Comparison of ENCODE assay signal across 11 cellular contexts in the genomic region with DNA sequence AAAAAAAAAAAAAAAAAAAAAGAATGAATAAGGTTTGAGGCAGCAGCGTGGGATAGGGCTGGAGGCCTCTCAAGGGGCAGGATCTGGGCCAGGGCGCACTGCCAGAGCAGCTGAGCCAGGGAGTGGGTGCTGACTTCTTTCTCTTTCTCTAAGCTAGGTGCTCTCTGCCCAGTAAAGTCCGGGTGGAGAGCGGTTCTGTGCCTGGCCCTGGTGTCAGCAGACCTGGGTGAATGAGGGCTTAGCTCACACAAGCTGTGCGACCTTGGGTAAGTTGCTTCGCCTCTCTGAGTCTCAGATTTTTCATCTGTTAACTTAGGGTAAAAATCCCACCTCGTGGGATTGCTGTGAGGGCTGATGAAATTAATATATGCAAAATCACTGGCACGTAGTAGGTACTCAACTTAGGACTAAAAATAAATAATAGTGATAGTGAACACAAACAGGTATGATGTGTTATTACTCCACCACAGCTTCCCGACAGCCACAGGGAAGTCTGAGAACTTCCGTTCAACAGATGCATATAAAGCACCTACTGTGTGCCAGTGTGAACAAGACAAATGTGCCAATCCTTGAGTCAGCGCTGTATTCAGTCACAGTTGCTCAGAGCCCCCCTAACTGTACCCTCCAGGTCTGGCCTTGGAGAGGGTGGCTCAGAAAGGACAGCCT. TPM values are rescaled to one million over a fixed set of nuclear protein-coding genes. Genes with fewer than 3 reads are reported as not detected.
DNase-seq lines count a peak whose midpoint lies in the region; TF ChIP-seq lines count a peak whose summit lies in the region.
"Had no signal": no experiment of that assay in that cellular context is flagged by ENCODE, and none has a peak within 500 bp of the region (broad histone marks: within the 10 kb centered on the region; RNA-seq: fewer than 3 reads in every experiment).

No MANE protein-coding gene starts in this region.

- WGBS in thyroid gland, 2 donors, result 56 to 59% methylated on average over 11 of the region's 11 CpGs

- H3K36me3 ChIP-seq in thyroid gland, result no peaks in the 10 kb centered on the region

- no peak for TF ChIP-seq CTCF in HFFc6 (IDR thresholded peaks at IDR 0.05)
- no peak for TF ChIP-seq CTCF in astrocyte of the spinal cord (IDR thresholded peaks at IDR 0.05; ENCODE audit: low read depth, low read length)
- no peak for TF ChIP-seq CTCF in thyroid gland (IDR thresholded peaks at IDR 0.05)
- no peak for TF ChIP-seq CTCF in dorsolateral prefrontal cortex (IDR thresholded peaks at IDR 0.05 in 54 of 56, conservative IDR thresholded peaks at IDR 0.05 in 2 of 56; ENCODE audit: low read depth in 1 of 56, partially characterized antibody in 56 of 56)

- no peaks in the 10 kb centered on the region for H3K9me3 ChIP-seq in thyroid gland

- in situ Hi-C loops in astrocyte of the spinal cord (cut with HindIII; ENCODE audit: low sequenced_read_pairs), result no loop called here

- H3K27ac ChIP-seq in thyroid gland, result peak overlapping the region in 1 of 3 donors; percentile 52
- peak overlapping the region in 2 of 59 donors; percentile 9 to 37 for H3K27ac ChIP-seq in dorsolateral prefrontal cortex
- H3K27ac ChIP-seq: HL-60, VCaP had no signal

- peak; percentile 51 for DNase-seq in HFFc6
- peak; percentile 68 for DNase-seq in astrocyte of the spinal cord (ENCODE audit: low read depth, low spot score)
- peak in 27 of 51 donors; percentile 11 to 72 (median 40) for DNase-seq in hypothalamus (lab: John Stamatoyannopoulos, UW)
- DNase-seq in thyroid gland, result peak; percentile 93
- no peak for DNase-seq in NCI-H1694 (lab: John Stamatoyannopoulos, UW)
- DNase-seq in dorsolateral prefrontal cortex, result no peak
- no peak for DNase-seq in NOMO-1 (lab: John Stamatoyannopoulos, UW; ENCODE audit: unreplicated experiment in 2 of 2)
- DNase-seq: cortex of kidney had no signal

- no peaks in the 10 kb centered on the region for H3K36me3 Mint-ChIP-seq in HFFc6 (ENCODE audit: low read depth)

- peaks cover 8 to 50% of the 10 kb centered on the region in 2 donors for H3K4me1 ChIP-seq in thyroid gland

- H3K4me1 Mint-ChIP-seq in HFFc6 (ENCODE audit: low read depth), result peaks cover 47% of the 10 kb centered on the region

- peak overlapping the region; percentile 93 for H3K27ac Mint-ChIP-seq in HFFc6
- H3K27ac Mint-ChIP-seq: activated T-helper 2 cell treated with anti-CD3 and anti-CD28 coated beads, Interferon-gamma antibody, Interleukin-2, Interleukin-4, amounts not matched to agents 10 μg/mL and 5 μg/mL and 100 μg/mL, durations not matched to agents 14 hours and 24 hours and 36 hours had no signal

- H3K4me3 ChIP-seq in astrocyte of the spinal cord (ENCODE audit: low read depth, low read length) (no peak overlapping the region), thyroid gland (replicated peaks in 1 of 3) (no peak overlapping the region), dorsolateral prefrontal cortex (no peak overlapping the region)

- no peak for TF ChIP-seq POLR2A in thyroid gland (IDR thresholded peaks at IDR 0.05)

- intact Hi-C loops in thyroid gland (cut with DNase I) (loop anchor here (2.0 to 5.0 kb wide), 2 partner anchors 113 to 287 kb away; no protein-coding TSS in a partner anchor), dorsolateral prefrontal cortex (cut with DNase I) (loop anchor here (5.0 kb wide), 2 partner anchors 167 to 287 kb away; no protein-coding TSS in a partner anchor)

- peaks cover 10% of the 10 kb centered on the region; the same call in 1 of the 2 replicates for H3K27me3 Mint-ChIP-seq in HFFc6 (ENCODE audit: insufficient read depth)

- H3K4me3 Mint-ChIP-seq in HFFc6, result peak overlapping the region; percentile 68

- H3K9me3 Mint-ChIP-seq in HFFc6, result no peaks in the 10 kb centered on the region
- H3K9me3 Mint-ChIP-seq: activated T-helper 2 cell treated with anti-CD3 and anti-CD28 coated beads, Interferon-gamma antibody, Interleukin-2, Interleukin-4, amounts not matched to agents 10 μg/mL and 5 μg/mL and 100 μg/mL, durations not matched to agents 14 hours and 24 hours and 36 hours had no signal

- H3K27me3 ChIP-seq in thyroid gland (no peaks in the 10 kb centered on the region), dorsolateral prefrontal cortex (no peaks in the 10 kb centered on the region)

RNA-seq across cellular contexts. Expression of gene FAM131C, which starts 2.0 kb away (rescaled TPM):
- 1 to 10 TPM in 1 of 6 experiments, under 1 TPM in 5; 0.26 to 1.3 (median 0.74) TPM for total RNA-seq in HFFc6 (2021; fragmentation: NEBNext Ultra II Directional; extraction: Animal tissue kit (Norgen Biotek cat#: 25700))
- total RNA-seq in thyroid gland (1 to 10 TPM in 3 of 4 donors, under 1 TPM in 1; 0.42 to 2.7 (median 1.5) TPM), dorsolateral prefrontal cortex (10 to 100 TPM in 14 of 120 experiments, 1 to 10 TPM in 106; 2.2 to 15.3 (median 7.6) TPM)

RNA-seq across cellular contexts. Expression of gene CLCNKB, which starts 31.9 kb away (rescaled TPM):
- total RNA-seq in HFFc6 (2021; fragmentation: NEBNext Ultra II Directional; extraction: Animal tissue kit (Norgen Biotek cat#: 25700)), result under 1 TPM in 2 of 6 experiments, not detected in 4; 0.10 to 0.14 TPM
- total RNA-seq in thyroid gland, result 10 to 100 TPM in 3 of 4 donors, 1 to 10 TPM in 1; 7.1 to 42.2 (median 15.4) TPM
- under 1 TPM in 27 of 120 experiments, not detected in 93; 0.21 to 0.98 (median 0.29) TPM for total RNA-seq in dorsolateral prefrontal cortex
- total RNA-seq: activated T-helper 2 cell treated with anti-CD3 and anti-CD28 coated beads, Interferon-gamma antibody, Interleukin-2, Interleukin-4, amounts not matched to agents 10 μg/mL and 5 μg/mL and 100 μg/mL, durations not matched to agents 14 hours and 24 hours and 36 hours had no signal

RNA-seq across cellular contexts. Expression of gene CLCNKA, which starts 53.6 kb away (rescaled TPM):
- total RNA-seq in HFFc6 (2021; fragmentation: NEBNext Ultra II Directional; extraction: Animal tissue kit (Norgen Biotek cat#: 25700)), result not detected
- total RNA-seq in thyroid gland (10 to 100 TPM in 2 of 4 donors, 1 to 10 TPM in 2; 3.9 to 27.1 (median 16.1) TPM), dorsolateral prefrontal cortex (1 to 10 TPM in 15 of 120 experiments, under 1 TPM in 42, not detected in 63; 0.16 to 2.5 (median 0.66) TPM)
- total RNA-seq: activated T-helper 2 cell treated with anti-CD3 and anti-CD28 coated beads, Interferon-gamma antibody, Interleukin-2, Interleukin-4, amounts not matched to agents 10 μg/mL and 5 μg/mL and 100 μg/mL, durations not matched to agents 14 hours and 24 hours and 36 hours had no signal

RNA-seq across cellular contexts. Expression of gene HSPB7, which starts 57.6 kb away (rescaled TPM):
- total RNA-seq in HFFc6 (2021; fragmentation: NEBNext Ultra II Directional; extraction: Animal tissue kit (Norgen Biotek cat#: 25700)), result 10 to 100 TPM; 15.5 to 40.6 (median 33.0) TPM
- total RNA-seq in thyroid gland (1 to 10 TPM in 3 of 4 donors, under 1 TPM in 1; 0.81 to 9.0 (median 2.9) TPM), dorsolateral prefrontal cortex (10 to 100 TPM in 2 of 120 experiments, 1 to 10 TPM in 107, under 1 TPM in 11; 0.34 to 16.8 (median 2.1) TPM)
- total RNA-seq: activated T-helper 2 cell treated with anti-CD3 and anti-CD28 coated beads, Interferon-gamma antibody, Interleukin-2, Interleukin-4, amounts not matched to agents 10 μg/mL and 5 μg/mL and 100 μg/mL, durations not matched to agents 14 hours and 24 hours and 36 hours had no signal

Comparison
In these comparisons a context has a peak if more than half of its experiments do, and no peak if none do; other contexts are left out.
1. DNase-seq: peak in HFFc6 (single experiment), astrocyte of the spinal cord (single experiment), hypothalamus (27 of 51) and thyroid gland (2 of 2); none in NCI-H1694 (single experiment), dorsolateral prefrontal cortex (0 of 10) and NOMO-1 (0 of 2).
2. RNA of gene CLCNKB, which starts 31.9 kb away (total RNA-seq): 7.1 to 42.2 TPM in thyroid gland; 0.10 to 0.14 TPM in HFFc6 and 0.21 to 0.98 TPM in dorsolateral prefrontal cortex; every median in the first group is over 4 times any median in the second.